20 cellular contexts compared by ENCODE assay signal in the genomic region with DNA sequence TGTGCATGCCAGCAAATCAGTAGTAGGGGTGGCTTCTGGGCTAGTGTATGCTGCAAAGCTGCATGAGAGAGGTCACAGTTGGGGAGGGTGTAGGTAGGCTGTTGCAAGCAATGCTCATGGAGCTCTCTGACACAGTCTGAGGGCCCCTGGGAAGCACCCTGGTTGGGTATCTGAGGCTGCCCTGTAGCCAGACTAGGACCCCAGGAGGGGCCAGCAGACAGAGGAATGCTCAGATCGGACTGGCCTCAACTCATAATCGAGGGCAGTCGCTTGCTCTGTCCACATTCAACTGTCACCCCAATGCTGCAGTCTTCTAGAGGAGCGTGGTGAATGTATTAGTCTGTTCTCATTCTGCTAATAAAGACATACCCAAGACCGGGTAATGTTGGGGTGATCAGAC.
DNase-seq lines count a peak whose midpoint lies in the region; ATAC-seq and TF ChIP-seq lines count a peak whose summit lies in the region.
"Had no signal": no experiment of that assay in that cellular context is flagged by ENCODE, and none has a peak within 500 bp of the region (broad histone marks: within the 10 kb centered on the region; RNA-seq: fewer than 3 reads in every experiment).

No MANE protein-coding gene starts in this region.

- H3K36me3 ChIP-seq in upper lobe of left lung (no peaks in the 10 kb centered on the region), aorta (ENCODE audit: control insufficient read depth in 1 of 2, insufficient read depth in 2 of 2, low read length in 1 of 2) (no peaks in the 10 kb centered on the region)
- H3K36me3 ChIP-seq: BLaER1 treated with 17β-estradiol and CSF1 and Interleukin-3, amounts not matched to agents 10 nM and 100 nM had no signal

- no peaks in the 10 kb centered on the region for H3K4me1 Mint-ChIP-seq in stimulated activated naive CD8-positive, alpha-beta T cell treated with anti-CD3 and anti-CD28 coated beads, Interleukin-15, amount 100 ng/mL, for 72 hours
- no peaks in the 10 kb centered on the region for H3K4me1 Mint-ChIP-seq in stimulated activated effector memory CD8-positive, alpha-beta T cell treated with anti-CD3 and anti-CD28 coated beads, Interleukin-12 subunit alpha, Interleukin-12 subunit beta, amount 100 ng/mL, for 72 hours
- H3K4me1 Mint-ChIP-seq: B cell had no signal

- H3K4me3 ChIP-seq in upper lobe of left lung (no peak overlapping the region), aorta (ENCODE audit: low read length in 2 of 2) (no peak overlapping the region)
- H3K4me3 ChIP-seq: A549; BLaER1 treated with 17β-estradiol and CSF1 and Interleukin-3, amounts not matched to agents 10 nM and 100 nM; GM12878 had no signal

- intact Hi-C loops in aorta (cut with DNase I), result no loop called here

- WGBS in upper lobe of left lung, 2 donors, result 71 to 97% methylated on average over 3 to 5 of the region's 5 CpGs
- WGBS in aorta, 2 donors, result 71 to 87% methylated on average over 5 of the region's 5 CpGs

- H3K27me3 ChIP-seq in upper lobe of left lung (no peaks in the 10 kb centered on the region), aorta (ENCODE audit: control insufficient read depth in 1 of 2, insufficient read depth in 2 of 2, low read length in 1 of 2) (no peaks in the 10 kb centered on the region)
- H3K27me3 ChIP-seq: BLaER1 treated with 17β-estradiol and CSF1 and Interleukin-3, amounts not matched to agents 10 nM and 100 nM had no signal

- peaks cover 17 to 40% of the 10 kb centered on the region in 2 donors for H3K9me3 Mint-ChIP-seq in stimulated activated naive CD8-positive, alpha-beta T cell treated with anti-CD3 and anti-CD28 coated beads, Interleukin-15, amount 100 ng/mL, for 72 hours
- H3K9me3 Mint-ChIP-seq in stimulated activated effector memory CD8-positive, alpha-beta T cell treated with anti-CD3 and anti-CD28 coated beads, Interleukin-12 subunit alpha, Interleukin-12 subunit beta, amount 100 ng/mL, for 72 hours, result peaks cover 14% of the 10 kb centered on the region

- H3K9me3 ChIP-seq in upper lobe of left lung (no peaks in the 10 kb centered on the region), aorta (ENCODE audit: control insufficient read depth, low read length) (peaks cover 1% of the 10 kb centered on the region)
- H3K9me3 ChIP-seq: A549 had no signal

- H3K27ac ChIP-seq in upper lobe of left lung (no peak overlapping the region), aorta (ENCODE audit: low read depth in 1 of 2, low read length in 2 of 2) (no peak overlapping the region)
- H3K27ac ChIP-seq: 22Rv1; A549; BLaER1 treated with 17β-estradiol and CSF1 and Interleukin-3, amounts not matched to agents 10 nM and 100 nM; C4-2B had no signal

- H3K4me3 Mint-ChIP-seq in stimulated activated naive CD8-positive, alpha-beta T cell treated with anti-CD3 and anti-CD28 coated beads, Interleukin-15, amount 100 ng/mL, for 72 hours, result no peak overlapping the region
- no peak overlapping the region for H3K4me3 Mint-ChIP-seq in stimulated activated effector memory CD8-positive, alpha-beta T cell treated with anti-CD3 and anti-CD28 coated beads, Interleukin-12 subunit alpha, Interleukin-12 subunit beta, amount 100 ng/mL, for 72 hours
- H3K4me3 Mint-ChIP-seq: B cell; CD4-positive, alpha-beta T cell; CD8-positive, alpha-beta T cell had no signal

- H3K4me1 ChIP-seq in upper lobe of left lung (no peaks in the 10 kb centered on the region), aorta (ENCODE audit: control insufficient read depth in 1 of 2, insufficient read depth in 2 of 2, low read length in 2 of 2) (no peaks in the 10 kb centered on the region)
- H3K4me1 ChIP-seq: A549; BLaER1 treated with 17β-estradiol and CSF1 and Interleukin-3, amounts not matched to agents 10 nM and 100 nM; Caco-2 had no signal

- no peak for DNase-seq in stimulated activated naive CD8-positive, alpha-beta T cell treated with anti-CD3 and anti-CD28 coated beads, Interleukin-15, amount 100 ng/mL, for 72 hours
- no peak for DNase-seq in stimulated activated naive CD8-positive, alpha-beta T cell treated with anti-CD3 and anti-CD28 coated beads, Interleukin-15, Interleukin-2, amounts not matched to agents 100 U/mL and 50 U/mL, for 24 hours
- no peak for DNase-seq in stimulated activated effector memory CD8-positive, alpha-beta T cell treated with anti-CD3 and anti-CD28 coated beads, Interleukin-12 subunit alpha, Interleukin-12 subunit beta, amount 100 ng/mL, for 72 hours (ENCODE audit: low spot score in 2 of 2)
- no peak for DNase-seq in upper lobe of left lung
- DNase-seq in aorta, result no peak
- no peak for DNase-seq in SW 1271 (lab: John Stamatoyannopoulos, UW)
- DNase-seq in GF-D8 (lab: John Stamatoyannopoulos, UW), result no peak
- DNase-seq: AML-193; Caco-2; Calu3; CD4-positive, alpha-beta T cell; CD8-positive, alpha-beta T cell; DMS79 treated with DMSO at 0.1 percent for 48 hours had no signal

- TF ChIP-seq EP300 in upper lobe of left lung (IDR thresholded peaks at IDR 0.05), result no peak

- no peak for TF ChIP-seq CTCF in upper lobe of left lung (IDR thresholded peaks at IDR 0.05)

- H3K27me3 Mint-ChIP-seq in stimulated activated naive CD8-positive, alpha-beta T cell treated with anti-CD3 and anti-CD28 coated beads, Interleukin-15, amount 100 ng/mL, for 72 hours, result no peaks in the 10 kb centered on the region
- H3K27me3 Mint-ChIP-seq: B cell; CD4-positive, alpha-beta T cell had no signal

- no peak for TF ChIP-seq POLR2A in upper lobe of left lung (IDR thresholded peaks at IDR 0.05)

- no peak overlapping the region for H3K27ac Mint-ChIP-seq in stimulated activated naive CD8-positive, alpha-beta T cell treated with anti-CD3 and anti-CD28 coated beads, Interleukin-15, amount 100 ng/mL, for 72 hours
- no peak overlapping the region for H3K27ac Mint-ChIP-seq in stimulated activated effector memory CD8-positive, alpha-beta T cell treated with anti-CD3 and anti-CD28 coated beads, Interleukin-12 subunit alpha, Interleukin-12 subunit beta, amount 100 ng/mL, for 72 hours
- H3K27ac Mint-ChIP-seq: B cell; CD4-positive, alpha-beta T cell; CD8-positive, alpha-beta T cell had no signal

- H3K36me3 Mint-ChIP-seq in stimulated activated effector memory CD8-positive, alpha-beta T cell treated with anti-CD3 and anti-CD28 coated beads, Interleukin-12 subunit alpha, Interleukin-12 subunit beta, amount 100 ng/mL, for 72 hours, result no peaks in the 10 kb centered on the region
- H3K36me3 Mint-ChIP-seq: CD8-positive, alpha-beta T cell had no signal

- peak; percentile 35 for ATAC-seq in stimulated activated naive CD8-positive, alpha-beta T cell treated with anti-CD3 and anti-CD28 coated beads, Interleukin-15, amount 100 ng/mL, for 72 hours
- no peak for ATAC-seq in stimulated activated naive CD8-positive, alpha-beta T cell treated with anti-CD3 and anti-CD28 coated beads, Interleukin-15, Interleukin-2, amounts not matched to agents 100 U/mL and 50 U/mL, for 24 hours
- peak; percentile 28 for ATAC-seq in stimulated activated effector memory CD8-positive, alpha-beta T cell treated with anti-CD3 and anti-CD28 coated beads, Interleukin-12 subunit alpha, Interleukin-12 subunit beta, amount 100 ng/mL, for 72 hours
- ATAC-seq in upper lobe of left lung (ENCODE audit: low FRiP score in 2 of 2) (peak; percentile 19 to 49), aorta (ENCODE audit: low FRiP score) (peak; percentile 24), GM21825 (IDR thresholded peaks at IDR 0.05; ENCODE audit: unreplicated experiment) (no peak)
- ATAC-seq: A549; CD8-positive, alpha-beta T cell; GM12878 had no signal

Comparison
In these comparisons a context has a peak if more than half of its experiments do, and no peak if none do; other contexts are left out.
1. ATAC-seq: peak in stimulated activated naive CD8-positive, alpha-beta T cell treated with anti-CD3 and anti-CD28 coated beads, Interleukin-15, amount 100 ng/mL, for 72 hours (single experiment), stimulated activated effector memory CD8-positive, alpha-beta T cell treated with anti-CD3 and anti-CD28 coated beads, Interleukin-12 subunit alpha, Interleukin-12 subunit beta, amount 100 ng/mL, for 72 hours (single experiment), upper lobe of left lung (2 of 2) and aorta (single experiment); none in stimulated activated naive CD8-positive, alpha-beta T cell treated with anti-CD3 and anti-CD28 coated beads, Interleukin-15, Interleukin-2, amounts not matched to agents 100 U/mL and 50 U/mL, for 24 hours (single experiment) and GM21825 (single experiment).